24 cellular contexts compared by ENCODE assay signal in the genomic region with DNA sequence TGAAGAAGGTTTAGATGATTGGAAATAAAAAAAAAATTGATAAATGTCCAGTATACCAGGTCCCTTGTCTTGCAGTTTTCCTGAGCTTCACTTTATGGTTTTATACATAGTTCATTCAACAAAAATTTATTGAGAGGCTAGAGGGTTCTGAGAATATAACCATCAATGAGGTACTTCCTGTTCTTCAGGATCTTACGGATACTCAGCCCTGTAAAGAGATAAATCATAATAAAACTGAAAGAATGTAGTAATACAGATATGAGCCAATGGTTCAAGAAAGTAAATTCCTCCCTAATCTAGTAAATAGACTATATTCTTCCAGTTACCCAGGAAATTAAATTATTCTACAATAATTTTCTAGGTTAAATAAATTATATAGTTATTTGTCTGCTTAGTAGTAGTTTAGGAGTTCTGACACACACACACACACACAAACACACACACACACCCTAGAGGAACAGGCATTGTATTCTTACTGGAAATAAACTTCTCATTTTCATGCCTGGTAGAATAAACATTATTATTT.
DNase-seq lines count a peak whose midpoint lies in the region; ATAC-seq, FAIRE-seq and TF ChIP-seq lines count a peak whose summit lies in the region.
"Had no signal": no experiment of that assay in that cellular context is flagged by ENCODE, and none has a peak within 500 bp of the region (broad histone marks: within the 10 kb centered on the region; RNA-seq: fewer than 3 reads in every experiment).

No MANE protein-coding gene starts in this region.

- H3K27me3 Mint-ChIP-seq in natural killer cell treated with Interleukin-12 subunit alpha and Interleukin-12 subunit beta and Interleukin-15 and Interleukin-18, amount 100 ng/mL, for 72 hours, result no peaks in the 10 kb centered on the region
- peaks cover 0 to 2% of the 10 kb centered on the region in 2 donors for H3K27me3 Mint-ChIP-seq in natural killer cell (ENCODE audit: low read depth in 2 of 2)
- H3K27me3 Mint-ChIP-seq in CD8-positive, alpha-beta memory T cell, result peaks cover 0 to 2% of the 10 kb centered on the region in 2 donors
- H3K27me3 Mint-ChIP-seq: CD4-positive, alpha-beta T cell had no signal

- no TSS peak for BruUV-seq in Panc1 (replicated peaks; lab: Mats Ljungman, UMichigan)

- FAIRE-seq in colon (lab: Jason Lieb, UNC), result peak; percentile 45
- FAIRE-seq: H54, RCC 7860 had no signal

- peak overlapping the region; percentile 35 for H3K4me3 Mint-ChIP-seq in natural killer cell treated with Interleukin-12 subunit alpha and Interleukin-12 subunit beta and Interleukin-15 and Interleukin-18, amount 100 ng/mL, for 72 hours
- no peak overlapping the region for H3K4me3 Mint-ChIP-seq in natural killer cell
- no peak overlapping the region for H3K4me3 Mint-ChIP-seq in CD8-positive, alpha-beta memory T cell
- H3K4me3 Mint-ChIP-seq: CD4-positive, alpha-beta T cell had no signal

- intact Hi-C loops in natural killer cell (cut with micrococcal nuclease) (no loop called here), Panc1 (cut with micrococcal nuclease; ENCODE audit: unreplicated experiment) (no loop called here)

- ATAC-seq in natural killer cell treated with Interleukin-12 subunit alpha and Interleukin-12 subunit beta and Interleukin-15 and Interleukin-18, amount 100 ng/mL, for 72 hours, result peak; percentile 83 to 85
- ATAC-seq in natural killer cell (no peak), Panc1 (no peak)

- H3K36me3 Mint-ChIP-seq in natural killer cell treated with Interleukin-12 subunit alpha and Interleukin-12 subunit beta and Interleukin-15 and Interleukin-18, amount 100 ng/mL, for 72 hours, result no peaks in the 10 kb centered on the region
- H3K36me3 Mint-ChIP-seq in natural killer cell, result no peaks in the 10 kb centered on the region
- H3K36me3 Mint-ChIP-seq in CD8-positive, alpha-beta memory T cell, result peaks cover 0 to 1% (median 0%) of the 10 kb centered on the region in 3 donors

- H3K9me3 ChIP-seq in Panc1 (ENCODE audit: control insufficient read depth, insufficient read depth, low read depth, low read length), result no peaks in the 10 kb centered on the region
- no peaks in the 10 kb centered on the region for H3K9me3 ChIP-seq in CD8-positive, alpha-beta memory T cell (ENCODE audit: low read length)
- H3K9me3 ChIP-seq: Caco-2, MG63, SJCRH30 had no signal

- peaks cover 18 to 20% of the 10 kb centered on the region in 2 donors for H3K4me1 Mint-ChIP-seq in natural killer cell treated with Interleukin-12 subunit alpha and Interleukin-12 subunit beta and Interleukin-15 and Interleukin-18, amount 100 ng/mL, for 72 hours (ENCODE audit: low read depth in 2 of 2)
- no peaks in the 10 kb centered on the region for H3K4me1 Mint-ChIP-seq in natural killer cell
- H3K4me1 Mint-ChIP-seq in CD8-positive, alpha-beta memory T cell, result peaks cover 0 to 2% (median 0%) of the 10 kb centered on the region in 3 donors

- POLR2A ChIA-PET in Panc1 (lab: Charles Lee), result no interaction called here
- POLR2A ChIA-PET in CD8-positive, alpha-beta memory T cell (lab: Charles Lee), result no interaction called here

- H3K9me3 Mint-ChIP-seq in natural killer cell treated with Interleukin-12 subunit alpha and Interleukin-12 subunit beta and Interleukin-15 and Interleukin-18, amount 100 ng/mL, for 72 hours, result no peaks in the 10 kb centered on the region
- no peaks in the 10 kb centered on the region for H3K9me3 Mint-ChIP-seq in natural killer cell
- H3K9me3 Mint-ChIP-seq in CD8-positive, alpha-beta memory T cell, result no peaks in the 10 kb centered on the region
- H3K9me3 Mint-ChIP-seq: CD4-positive, alpha-beta T cell had no signal

- peak overlapping the region; percentile 74 to 91 for H3K27ac Mint-ChIP-seq in natural killer cell treated with Interleukin-12 subunit alpha and Interleukin-12 subunit beta and Interleukin-15 and Interleukin-18, amount 100 ng/mL, for 72 hours
- no peak overlapping the region for H3K27ac Mint-ChIP-seq in natural killer cell
- no peak overlapping the region for H3K27ac Mint-ChIP-seq in CD8-positive, alpha-beta memory T cell
- H3K27ac Mint-ChIP-seq: CD4-positive, alpha-beta T cell had no signal

- TF ChIP-seq CTCF in natural killer cell (IDR thresholded peaks at IDR 0.05), result no peak
- TF ChIP-seq CTCF in Panc1 (IDR thresholded peaks at IDR 0.05), result no peak

- no peaks in the 10 kb centered on the region; the same call in 1 of the 2 replicates for H3K4me1 ChIP-seq in Panc1 (ENCODE audit: control insufficient read depth, insufficient read depth, low read length)
- H3K4me1 ChIP-seq in CD8-positive, alpha-beta memory T cell (ENCODE audit: insufficient read depth, low read length), result no peaks in the 10 kb centered on the region
- H3K4me1 ChIP-seq: BLaER1, Caco-2, SJCRH30 had no signal

- no peaks in the 10 kb centered on the region for H3K36me3 ChIP-seq in Panc1 (ENCODE audit: control insufficient read depth, insufficient read depth, low read length)
- H3K36me3 ChIP-seq in CD8-positive, alpha-beta memory T cell (ENCODE audit: insufficient read depth, low read length), result no peaks in the 10 kb centered on the region
- H3K36me3 ChIP-seq: BLaER1, MG63, SJCRH30 had no signal

- no peak for DNase-seq in natural killer cell treated with Interleukin-12 subunit alpha and Interleukin-12 subunit beta and Interleukin-15 and Interleukin-18, amount 100 ng/mL, for 72 hours (ENCODE audit: low spot score)
- no peak for DNase-seq in natural killer cell
- no peak for DNase-seq in Panc1 (ENCODE audit: low read depth, low spot score)
- no peak for DNase-seq in NCI-H1417 (lab: John Stamatoyannopoulos, UW)
- no peak for DNase-seq in NAMALWA (ENCODE audit: low spot score)
- DNase-seq in CD8-positive, alpha-beta memory T cell, result no peak
- DNase-seq: ACHN; Caco-2; CD4-positive, alpha-beta T cell; DMS 273 treated with DMSO at 0.1 percent for 48 hours; DMS79 treated with DMSO at 0.1 percent for 48 hours; Kasumi-1; MG63; NCI-H1092; NCI-H1436 treated with DMSO at 0.1 percent for 48 hours; NCI-H1930; NCI-H226; NCI-H524; NCI-H774; SJCRH30 had no signal

- H3K27me3 ChIP-seq in Panc1 (ENCODE audit: control insufficient read depth, insufficient read depth, low read length), result no peaks in the 10 kb centered on the region
- no peaks in the 10 kb centered on the region for H3K27me3 ChIP-seq in CD8-positive, alpha-beta memory T cell (ENCODE audit: insufficient read depth, low read length, poor library complexity, severe bottlenecking)
- H3K27me3 ChIP-seq: BLaER1, MG63, SJCRH30 had no signal

- in situ Hi-C loops in Panc1 (cut with HindIII; ENCODE audit: low pct_unique_long_range_greater_than_20kb, low sequenced_read_pairs), result no loop called here

- CTCF ChIA-PET in Panc1 (lab: Charles Lee), result no interaction called here
- CTCF ChIA-PET in CD8-positive, alpha-beta memory T cell (lab: Charles Lee), result no interaction called here

- H3K27ac ChIP-seq in Panc1 (ENCODE audit: low read length), result peak overlapping the region; percentile 61; the same call in 1 of the 2 replicates
- no peak overlapping the region for H3K27ac ChIP-seq in CD8-positive, alpha-beta memory T cell (ENCODE audit: low read depth, low read length)
- H3K27ac ChIP-seq: BLaER1, SJCRH30 had no signal

- no peak overlapping the region for H3K4me3 ChIP-seq in Panc1 (ENCODE audit: low read depth in 2 of 2, low read length in 2 of 2)
- no peak overlapping the region for H3K4me3 ChIP-seq in CD8-positive, alpha-beta memory T cell (ENCODE audit: low read length)
- H3K4me3 ChIP-seq: BLaER1, MG63, SJCRH30 had no signal

Comparison
In these comparisons a context has a peak if more than half of its experiments do, and no peak if none do; other contexts are left out.
1. ATAC-seq: peak in natural killer cell treated with Interleukin-12 subunit alpha and Interleukin-12 subunit beta and Interleukin-15 and Interleukin-18, amount 100 ng/mL, for 72 hours (2 of 2); none in natural killer cell (0 of 3) and Panc1 (single experiment).
2. H3K27ac Mint-ChIP-seq: peak in natural killer cell treated with Interleukin-12 subunit alpha and Interleukin-12 subunit beta and Interleukin-15 and Interleukin-18, amount 100 ng/mL, for 72 hours (2 of 2); none in natural killer cell (0 of 2) and CD8-positive, alpha-beta memory T cell (0 of 8).